25 cellular contexts compared by ENCODE assay signal in the genomic region with DNA sequence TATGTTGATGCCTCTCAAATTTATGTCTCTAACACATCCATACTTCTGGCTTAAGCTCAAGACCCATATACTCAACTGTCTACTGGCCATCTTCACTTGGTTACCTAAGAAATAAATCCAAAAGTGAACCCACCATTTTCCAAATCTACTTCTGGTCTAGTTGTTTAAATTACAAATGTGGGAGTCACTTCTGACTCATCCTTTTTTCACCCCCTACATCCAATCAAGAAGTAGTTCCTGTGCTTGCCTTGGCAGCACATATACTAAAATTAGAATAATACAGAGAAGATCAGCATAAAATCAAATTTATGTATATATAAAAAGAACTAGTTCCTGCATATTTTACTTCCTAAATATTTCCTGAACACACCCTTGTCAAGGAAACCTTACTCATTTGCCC. TPM values are rescaled to one million over a fixed set of nuclear protein-coding genes. Genes with fewer than 3 reads are reported as not detected.
DNase-seq lines count a peak whose midpoint lies in the region; ATAC-seq, FAIRE-seq and TF ChIP-seq lines count a peak whose summit lies in the region.
"Had no signal": no experiment of that assay in that cellular context is flagged by ENCODE, and none has a peak within 500 bp of the region (broad histone marks: within the 10 kb centered on the region; RNA-seq: fewer than 3 reads in every experiment).

No MANE protein-coding gene starts in this region.

- no peak overlapping the region for H3K27ac Mint-ChIP-seq in HFFc6
- H3K27ac Mint-ChIP-seq: activated T-cell treated with anti-CD3 and anti-CD28 coated beads, Interleukin-2, amount 50 U/mL, for 24 hours; memory B cell; stimulated activated naive CD8-positive, alpha-beta T cell treated with anti-CD3 and anti-CD28 coated beads, Interleukin-15, amount 100 ng/mL, for 72 hours had no signal

- no peak overlapping the region for H3K4me3 ChIP-seq in bronchial epithelial cell (ENCODE audit: low read depth, low read length)
- H3K4me3 ChIP-seq: A549; BLaER1 treated with 17β-estradiol and CSF1 and Interleukin-3, amounts not matched to agents 10 nM and 100 nM; tibial artery had no signal

- H3K4me1 Mint-ChIP-seq in HFFc6 (ENCODE audit: low read depth), result no peaks in the 10 kb centered on the region
- H3K4me1 Mint-ChIP-seq: stimulated activated naive CD8-positive, alpha-beta T cell treated with anti-CD3 and anti-CD28 coated beads, Interleukin-15, amount 100 ng/mL, for 72 hours had no signal

- TF ChIP-seq CTCF in HFFc6 (IDR thresholded peaks at IDR 0.05), result no peak
- no peak for TF ChIP-seq CTCF in bronchial epithelial cell (IDR thresholded peaks at IDR 0.05; ENCODE audit: insufficient read depth, low read length, severe bottlenecking)

- H3K4me3 Mint-ChIP-seq in HFFc6, result no peak overlapping the region
- H3K4me3 Mint-ChIP-seq: activated T-cell treated with anti-CD3 and anti-CD28 coated beads, Interleukin-2, amount 50 U/mL, for 24 hours; memory B cell; stimulated activated naive CD8-positive, alpha-beta T cell treated with anti-CD3 and anti-CD28 coated beads, Interleukin-15, amount 100 ng/mL, for 72 hours had no signal

- no peaks in the 10 kb centered on the region for H3K36me3 Mint-ChIP-seq in HFFc6 (ENCODE audit: low read depth)

- H3K27me3 ChIP-seq in bronchial epithelial cell (ENCODE audit: control insufficient read depth, insufficient read depth, low read length), result no peaks in the 10 kb centered on the region
- H3K27me3 ChIP-seq: BLaER1 treated with 17β-estradiol and CSF1 and Interleukin-3, amounts not matched to agents 10 nM and 100 nM; tibial artery had no signal

- no peak for FAIRE-seq in bronchial epithelial cell (lab: Jason Lieb, UNC)

- H3K36me3 ChIP-seq in bronchial epithelial cell (ENCODE audit: control insufficient read depth, insufficient read depth, low read length), result peaks cover 2% of the 10 kb centered on the region

- DNase-seq in AG08396 (ENCODE audit: low spot score) (peak; percentile 48), HFFc6 (peak; percentile 19), bronchial epithelial cell (ENCODE audit: low read depth) (peak; percentile 64), iris pigment epithelial cell (ENCODE audit: low read depth) (peak; percentile 71), HK-2 (ENCODE audit: unreplicated experiment) (no peak), NCI-H774 (lab: John Stamatoyannopoulos, UW) (no peak)
- DNase-seq: activated CD8-positive, alpha-beta memory T cell treated with anti-CD3 and anti-CD28 coated beads for 24 hours; activated T-cell treated with anti-CD3 and anti-CD28 coated beads, Interleukin-2, amount 50 U/mL, for 24 hours; amniotic stem cell; cerebellar nuclear complex; glutamatergic neuron; KG1; NCI-H1048; NCI-H187; NCI-H2227 treated with DMSO at 0.1 percent for 48 hours; occipital lobe; SHP77; stimulated activated CD4-positive, alpha-beta T cell treated with anti-CD3 and anti-CD28 coated beads, Interleukin-12 subunit alpha, Interleukin-12 subunit beta, amount 100 ng/mL, for 4 hours; stimulated activated naive CD8-positive, alpha-beta T cell treated with anti-CD3 and anti-CD28 coated beads, Interleukin-15, amount 100 ng/mL, for 72 hours; tibial artery had no signal

- ATAC-seq in GM19397 (IDR thresholded peaks at IDR 0.05; ENCODE audit: unreplicated experiment) (no peak), GM18498 (IDR thresholded peaks at IDR 0.05; ENCODE audit: unreplicated experiment) (no peak)
- ATAC-seq: A549; stimulated activated naive CD8-positive, alpha-beta T cell treated with anti-CD3 and anti-CD28 coated beads, Interleukin-15, amount 100 ng/mL, for 72 hours had no signal

- H3K27me3 Mint-ChIP-seq in HFFc6 (ENCODE audit: insufficient read depth), result no peaks in the 10 kb centered on the region
- H3K27me3 Mint-ChIP-seq: activated T-cell treated with anti-CD3 and anti-CD28 coated beads, Interleukin-2, amount 50 U/mL, for 24 hours; memory B cell; stimulated activated naive CD8-positive, alpha-beta T cell treated with anti-CD3 and anti-CD28 coated beads, Interleukin-15, amount 100 ng/mL, for 72 hours had no signal

- H3K9me3 Mint-ChIP-seq in HFFc6, result no peaks in the 10 kb centered on the region
- H3K9me3 Mint-ChIP-seq: activated T-cell treated with anti-CD3 and anti-CD28 coated beads, Interleukin-2, amount 50 U/mL, for 24 hours; memory B cell; stimulated activated naive CD8-positive, alpha-beta T cell treated with anti-CD3 and anti-CD28 coated beads, Interleukin-15, amount 100 ng/mL, for 72 hours had no signal

RNA-seq across cellular contexts. Expression of a gene that starts 53.6 kb away (rescaled TPM):
- 10 to 100 TPM; 15.4 to 22.4 (median 20.0) TPM for total RNA-seq in HFFc6 (2021; fragmentation: NEBNext Ultra II Directional; extraction: Animal tissue kit (Norgen Biotek cat#: 25700))
- 19.2 and 26.2 TPM in 2 replicates for total RNA-seq in bronchial epithelial cell

Comparison
In these comparisons a context has a peak if more than half of its experiments do, and no peak if none do; other contexts are left out.
1. DNase-seq: peak in AG08396 (single experiment), HFFc6 (single experiment), bronchial epithelial cell (single experiment) and iris pigment epithelial cell (single experiment); none in HK-2 (single experiment) and NCI-H774 (single experiment).